12 cellular contexts compared by ENCODE assay signal in genomic region chr2:233355916-233356315, GRCh38. TPM values are rescaled to one million over a fixed set of nuclear protein-coding genes. Genes with fewer than 3 reads are reported as not detected.
DNase-seq lines count a peak whose midpoint lies in the region; ATAC-seq and TF ChIP-seq lines count a peak whose summit lies in the region.
"Had no signal": no experiment of that assay in that cellular context is flagged by ENCODE, and none has a peak within 500 bp of the region (broad histone marks: within the 10 kb centered on the region; RNA-seq: fewer than 3 reads in every experiment).

No MANE protein-coding gene starts in this region.

- no peaks in the 10 kb centered on the region; the same call in 1 of the 2 replicates for H3K36me3 ChIP-seq in GM06990 (ENCODE audit: control insufficient read depth, insufficient read depth, low read length)
- peaks cover 9% of the 10 kb centered on the region for H3K36me3 ChIP-seq in MG63
- H3K36me3 ChIP-seq: esophagus muscularis mucosa had no signal

- peaks cover 25% of the 10 kb centered on the region for H3K36me3 Mint-ChIP-seq in effector memory CD8-positive, alpha-beta T cell (ENCODE audit: insufficient read depth)
- peaks cover 2% of the 10 kb centered on the region for H3K36me3 Mint-ChIP-seq in progenitor cell of endocrine pancreas (ENCODE audit: insufficient read depth)

- H3K9me3 Mint-ChIP-seq in effector memory CD8-positive, alpha-beta T cell: no peaks in the 10 kb centered on the region
- no peaks in the 10 kb centered on the region for H3K9me3 Mint-ChIP-seq in progenitor cell of endocrine pancreas (ENCODE audit: low read depth)
- H3K9me3 Mint-ChIP-seq: activated naive CD4-positive, alpha-beta T cell treated with anti-CD3 and anti-CD28 coated beads, Interleukin-2, amount 50 U/mL, for 72 hours had no signal

- H3K4me3 ChIP-seq in GM06990 (replicated peaks; ENCODE audit: low read depth, low read length) (peak overlapping the region; percentile 89), MG63 (peak overlapping the region; percentile 58; the same call in 1 of the 2 replicates)

- peak overlapping the region; percentile 58 to 88 for H3K27ac Mint-ChIP-seq in effector memory CD8-positive, alpha-beta T cell
- no peak overlapping the region for H3K27ac Mint-ChIP-seq in progenitor cell of endocrine pancreas

- H3K27me3 ChIP-seq in GM06990 (replicated peaks; ENCODE audit: control insufficient read depth, insufficient read depth, low read length): no peaks in the 10 kb centered on the region
- no peaks in the 10 kb centered on the region for H3K27me3 ChIP-seq in MG63
- H3K27me3 ChIP-seq: esophagus muscularis mucosa had no signal

- TF ChIP-seq CTCF in GM06990 (IDR thresholded peaks at IDR 0.05; ENCODE audit: insufficient read depth, low read length, poor library complexity, severe bottlenecking) (no peak), progenitor cell of endocrine pancreas (IDR thresholded peaks at IDR 0.05; ENCODE audit: unreplicated experiment) (no peak)

- H3K4me3 Mint-ChIP-seq in effector memory CD8-positive, alpha-beta T cell: peak overlapping the region; percentile 91
- peak overlapping the region; percentile 85 for H3K4me3 Mint-ChIP-seq in progenitor cell of endocrine pancreas (ENCODE audit: low read depth)

- no peaks in the 10 kb centered on the region for H3K9me3 ChIP-seq in MG63
- H3K9me3 ChIP-seq: esophagus muscularis mucosa had no signal

- H3K27me3 Mint-ChIP-seq in effector memory CD8-positive, alpha-beta T cell: no peaks in the 10 kb centered on the region
- peaks cover 12% of the 10 kb centered on the region for H3K27me3 Mint-ChIP-seq in progenitor cell of endocrine pancreas

- no peak for ATAC-seq in effector memory CD8-positive, alpha-beta T cell (replicated peaks)
- no peak for ATAC-seq in HG03175 (IDR thresholded peaks at IDR 0.05; ENCODE audit: unreplicated experiment)
- no peak for ATAC-seq in activated CD4-positive, CD25-positive, alpha-beta regulatory T cell treated with anti-CD3 and anti-CD28 coated beads, Interleukin-2, amount 50 U/mL, for 24 hours
- ATAC-seq: activated naive CD4-positive, alpha-beta T cell treated with anti-CD3 and anti-CD28 coated beads, Interleukin-2, amount 50 U/mL, for 72 hours had no signal

- DNase-seq in GM06990 (ENCODE audit: extremely low read depth, insufficient read length) (no peak), MG63 (no peak), progenitor cell of endocrine pancreas (ENCODE audit: low spot score, unreplicated experiment) (no peak), GOT3 (lab: John Stamatoyannopoulos, UW) (no peak), DMS153 treated with DMSO at 0.1 percent for 48 hours (lab: John Stamatoyannopoulos, UW; ENCODE audit: unreplicated experiment) (no peak)
- DNase-seq in effector memory CD8-positive, alpha-beta T cell: no peak
- DNase-seq: mesendoderm, NCI-H1930 had no signal

- H3K4me1 Mint-ChIP-seq in effector memory CD8-positive, alpha-beta T cell (ENCODE audit: low read depth in 2 of 2): peaks cover 53 to 60% of the 10 kb centered on the region in 2 donors
- peaks cover 27% of the 10 kb centered on the region for H3K4me1 Mint-ChIP-seq in progenitor cell of endocrine pancreas (ENCODE audit: low read depth)

RNA-seq across cellular contexts. Expression of gene DGKD, which starts 1.6 kb away (rescaled TPM):
- 8.8 and 8.9 TPM in 2 replicates for total RNA-seq in MG63 (2014; rRNA removed; shearing (Covaris generic); ENCODE audit: low replicate concordance)
- 49.5 and 55.1 TPM in 2 replicates for total RNA-seq in progenitor cell of endocrine pancreas

RNA-seq across cellular contexts. Expression of gene SAG, which starts 48.3 kb away (rescaled TPM):
- total RNA-seq in MG63 (2014; rRNA removed; shearing (Covaris generic); ENCODE audit: low replicate concordance): not detected in 2 replicates
- total RNA-seq in progenitor cell of endocrine pancreas: not detected in 2 replicates
- total RNA-seq: esophagus muscularis mucosa had no signal
